In the genomic region with DNA sequence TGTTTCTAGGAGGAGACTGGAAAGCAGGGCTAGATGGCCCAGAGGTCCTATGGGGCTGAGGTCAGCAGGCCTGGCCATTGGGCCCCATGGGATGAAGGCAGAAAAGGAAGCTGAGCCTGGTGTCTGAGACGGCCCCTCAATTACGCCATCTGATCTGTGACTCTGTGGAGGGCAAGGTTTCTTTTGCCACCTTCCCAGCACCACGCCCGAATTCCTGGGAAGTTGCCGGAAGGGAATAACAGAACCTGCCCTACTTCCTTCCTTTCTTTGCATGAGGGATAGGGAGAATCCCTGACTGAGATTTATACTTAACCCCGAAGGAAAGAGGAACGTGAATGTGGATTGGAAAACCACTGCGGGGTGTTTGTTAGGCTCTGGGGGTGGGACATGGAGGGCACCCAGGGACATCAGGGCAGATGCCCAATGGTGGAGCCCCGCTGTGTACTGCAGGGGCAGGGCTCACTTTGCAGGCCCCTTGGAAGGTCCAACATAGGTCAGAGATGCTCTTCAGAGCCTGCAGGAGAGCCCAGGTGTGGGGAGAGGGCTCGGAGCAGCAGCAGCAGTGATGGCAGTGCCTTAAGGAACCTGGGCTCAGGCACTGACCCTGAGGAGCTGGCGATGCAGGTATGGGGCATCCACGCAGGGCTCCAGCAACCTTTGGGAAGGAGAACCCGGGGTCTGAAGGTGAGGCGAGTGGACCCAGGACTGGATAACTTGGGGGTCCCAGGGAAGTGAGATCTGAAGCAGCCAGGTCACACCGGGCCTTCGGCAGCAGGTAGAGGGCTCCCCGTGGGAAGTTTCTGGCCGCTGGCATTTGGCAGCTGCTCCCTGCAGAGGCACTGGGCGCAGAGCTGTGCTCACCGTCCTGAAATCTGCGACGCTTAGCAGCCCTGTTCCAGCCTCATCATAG, we compare ENCODE assay signal across 1 cellular context.
TF ChIP-seq lines count a peak whose summit lies in the region.

No MANE protein-coding gene starts in this region.

TF ChIP-seq in GM23338, 12 proteins besides CTCF, POLR2A, EP300 and RAD21 (continued from another document):
- TF ChIP-seq, protein P1, sequence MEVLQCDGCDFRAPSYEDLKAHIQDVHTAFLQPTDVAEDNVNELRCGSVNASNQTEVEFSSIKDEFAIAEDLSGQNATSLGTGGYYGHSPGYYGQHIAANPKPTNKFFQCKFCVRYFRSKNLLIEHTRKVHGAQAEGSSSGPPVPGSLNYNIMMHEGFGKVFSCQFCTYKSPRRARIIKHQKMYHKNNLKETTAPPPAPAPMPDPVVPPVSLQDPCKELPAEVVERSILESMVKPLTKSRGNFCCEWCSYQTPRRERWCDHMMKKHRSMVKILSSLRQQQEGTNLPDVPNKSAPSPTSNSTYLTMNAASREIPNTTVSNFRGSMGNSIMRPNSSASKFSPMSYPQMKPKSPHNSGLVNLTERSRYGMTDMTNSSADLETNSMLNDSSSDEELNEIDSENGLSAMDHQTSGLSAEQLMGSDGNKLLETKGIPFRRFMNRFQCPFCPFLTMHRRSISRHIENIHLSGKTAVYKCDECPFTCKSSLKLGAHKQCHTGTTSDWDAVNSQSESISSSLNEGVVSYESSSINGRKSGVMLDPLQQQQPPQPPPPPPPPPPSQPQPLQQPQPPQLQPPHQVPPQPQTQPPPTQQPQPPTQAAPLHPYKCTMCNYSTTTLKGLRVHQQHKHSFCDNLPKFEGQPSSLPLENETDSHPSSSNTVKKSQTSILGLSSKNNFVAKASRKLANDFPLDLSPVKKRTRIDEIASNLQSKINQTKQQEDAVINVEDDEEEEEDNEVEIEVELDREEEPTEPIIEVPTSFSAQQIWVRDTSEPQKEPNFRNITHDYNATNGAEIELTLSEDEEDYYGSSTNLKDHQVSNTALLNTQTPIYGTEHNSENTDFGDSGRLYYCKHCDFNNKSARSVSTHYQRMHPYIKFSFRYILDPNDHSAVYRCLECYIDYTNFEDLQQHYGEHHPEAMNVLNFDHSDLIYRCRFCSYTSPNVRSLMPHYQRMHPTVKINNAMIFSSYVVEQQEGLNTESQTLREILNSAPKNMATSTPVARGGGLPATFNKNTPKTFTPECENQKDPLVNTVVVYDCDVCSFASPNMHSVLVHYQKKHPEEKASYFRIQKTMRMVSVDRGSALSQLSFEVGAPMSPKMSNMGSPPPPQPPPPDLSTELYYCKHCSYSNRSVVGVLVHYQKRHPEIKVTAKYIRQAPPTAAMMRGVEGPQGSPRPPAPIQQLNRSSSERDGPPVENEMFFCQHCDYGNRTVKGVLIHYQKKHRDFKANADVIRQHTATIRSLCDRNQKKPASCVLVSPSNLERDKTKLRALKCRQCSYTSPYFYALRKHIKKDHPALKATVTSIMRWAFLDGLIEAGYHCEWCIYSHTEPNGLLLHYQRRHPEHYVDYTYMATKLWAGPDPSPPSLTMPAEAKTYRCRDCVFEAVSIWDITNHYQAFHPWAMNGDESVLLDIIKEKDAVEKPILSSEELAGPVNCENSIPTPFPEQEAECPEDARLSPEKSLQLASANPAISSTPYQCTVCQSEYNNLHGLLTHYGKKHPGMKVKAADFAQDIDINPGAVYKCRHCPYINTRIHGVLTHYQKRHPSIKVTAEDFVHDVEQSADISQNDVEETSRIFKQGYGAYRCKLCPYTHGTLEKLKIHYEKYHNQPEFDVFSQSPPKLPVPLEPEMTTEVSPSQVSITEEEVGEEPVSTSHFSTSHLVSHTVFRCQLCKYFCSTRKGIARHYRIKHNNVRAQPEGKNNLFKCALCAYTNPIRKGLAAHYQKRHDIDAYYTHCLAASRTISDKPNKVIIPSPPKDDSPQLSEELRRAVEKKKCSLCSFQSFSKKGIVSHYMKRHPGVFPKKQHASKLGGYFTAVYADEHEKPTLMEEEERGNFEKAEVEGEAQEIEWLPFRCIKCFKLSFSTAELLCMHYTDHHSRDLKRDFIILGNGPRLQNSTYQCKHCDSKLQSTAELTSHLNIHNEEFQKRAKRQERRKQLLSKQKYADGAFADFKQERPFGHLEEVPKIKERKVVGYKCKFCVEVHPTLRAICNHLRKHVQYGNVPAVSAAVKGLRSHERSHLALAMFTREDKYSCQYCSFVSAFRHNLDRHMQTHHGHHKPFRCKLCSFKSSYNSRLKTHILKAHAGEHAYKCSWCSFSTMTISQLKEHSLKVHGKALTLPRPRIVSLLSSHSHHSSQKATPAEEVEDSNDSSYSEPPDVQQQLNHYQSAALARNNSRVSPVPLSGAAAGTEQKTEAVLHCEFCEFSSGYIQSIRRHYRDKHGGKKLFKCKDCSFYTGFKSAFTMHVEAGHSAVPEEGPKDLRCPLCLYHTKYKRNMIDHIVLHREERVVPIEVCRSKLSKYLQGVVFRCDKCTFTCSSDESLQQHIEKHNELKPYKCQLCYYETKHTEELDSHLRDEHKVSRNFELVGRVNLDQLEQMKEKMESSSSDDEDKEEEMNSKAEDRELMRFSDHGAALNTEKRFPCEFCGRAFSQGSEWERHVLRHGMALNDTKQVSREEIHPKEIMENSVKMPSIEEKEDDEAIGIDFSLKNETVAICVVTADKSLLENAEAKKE (CRISPR knock-in tag; IDR thresholded peaks at IDR 0.05): no peak
- no peak for TF ChIP-seq ZNF331 (CRISPR knock-in tag; IDR thresholded peaks at IDR 0.05; ENCODE audit: low read depth)
